ENCODE assay signal across 15 cellular contexts in the genomic region with DNA sequence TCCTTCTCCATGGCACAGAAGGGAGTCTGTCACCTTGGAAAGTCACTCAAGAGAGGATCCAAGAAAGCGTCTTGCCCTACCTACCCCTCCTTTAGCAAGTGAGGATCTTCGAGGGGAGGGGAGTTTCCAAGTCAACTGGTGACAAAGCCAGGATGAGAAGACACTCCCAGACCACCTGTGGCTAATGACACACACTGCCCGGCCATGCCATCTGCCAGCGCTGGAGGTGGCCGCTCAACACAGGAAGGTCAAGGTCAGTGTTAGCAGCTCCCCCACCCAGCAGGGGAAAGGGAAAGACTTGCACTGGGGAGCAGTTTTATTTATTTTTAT. TPM values are rescaled to one million over a fixed set of nuclear protein-coding genes. Genes with fewer than 3 reads are reported as not detected.
A peak's percentile ranks its signal among the peaks of the same experiment; 100 is the strongest.
DNase-seq lines count a peak whose midpoint lies in the region; ATAC-seq and TF ChIP-seq lines count a peak whose summit lies in the region.
"Had no signal": no experiment of that assay in that cellular context is flagged by ENCODE, and none has a peak within 500 bp of the region (broad histone marks: within the 10 kb centered on the region; RNA-seq: fewer than 3 reads in every experiment).

No MANE protein-coding gene starts in this region.

- H3K4me3 ChIP-seq in gastroesophageal sphincter (no peak overlapping the region), testis (no peak overlapping the region)

- H3K27me3 Mint-ChIP-seq in activated CD8-positive, alpha-beta T cell treated with anti-CD3 and anti-CD28 coated beads, Interleukin-2, amount 10 ng/mL, durations not matched to agents 7 days and 5 days (ENCODE audit: low read depth) = no peaks in the 10 kb centered on the region
- no peaks in the 10 kb centered on the region for H3K27me3 Mint-ChIP-seq in activated CD8-positive, alpha-beta T cell treated with anti-CD3 and anti-CD28 coated beads for 36 hours
- H3K27me3 Mint-ChIP-seq in T-cell = no peaks in the 10 kb centered on the region
- H3K27me3 Mint-ChIP-seq: activated B cell treated with CpG ODN at 0.5 μM for 24 hours had no signal

- H3K36me3 ChIP-seq in gastroesophageal sphincter (no peaks in the 10 kb centered on the region), testis (ENCODE audit: low read depth, missing control alignments) (no peaks in the 10 kb centered on the region)
- H3K36me3 ChIP-seq: thoracic aorta had no signal

- TF ChIP-seq POLR2A in gastroesophageal sphincter (IDR thresholded peaks at IDR 0.05) = no peak
- TF ChIP-seq POLR2A in testis (IDR thresholded peaks at IDR 0.05) = no peak

- no peaks in the 10 kb centered on the region for H3K27me3 ChIP-seq in gastroesophageal sphincter
- no peaks in the 10 kb centered on the region for H3K27me3 ChIP-seq in testis

- no peak for ATAC-seq in activated CD8-positive, alpha-beta T cell treated with anti-CD3 and anti-CD28 coated beads, Interleukin-2, amount 10 ng/mL, durations not matched to agents 7 days and 5 days
- no peak for ATAC-seq in activated CD8-positive, alpha-beta T cell treated with anti-CD3 and anti-CD28 coated beads for 36 hours
- ATAC-seq in T-cell (replicated peaks in 1 of 4) (no peak), gastroesophageal sphincter (no peak)

- H3K4me1 ChIP-seq in gastroesophageal sphincter (peaks cover 43 to 99% (median 68%) of the 10 kb centered on the region in 3 donors), testis (peaks cover 41% of the 10 kb centered on the region)

- no peak overlapping the region for H3K4me3 Mint-ChIP-seq in activated CD8-positive, alpha-beta T cell treated with anti-CD3 and anti-CD28 coated beads, Interleukin-2, amount 10 ng/mL, durations not matched to agents 7 days and 5 days
- H3K4me3 Mint-ChIP-seq in activated CD8-positive, alpha-beta T cell treated with anti-CD3 and anti-CD28 coated beads for 36 hours = no peak overlapping the region
- peak overlapping the region in 2 of 3 donors; percentile 39 to 54 for H3K4me3 Mint-ChIP-seq in T-cell
- H3K4me3 Mint-ChIP-seq: activated B cell treated with CpG ODN at 0.5 μM for 24 hours had no signal

- no peak for DNase-seq in activated CD8-positive, alpha-beta T cell treated with anti-CD3 and anti-CD28 coated beads, Interleukin-2, amount 10 ng/mL, durations not matched to agents 7 days and 5 days
- DNase-seq in activated CD8-positive, alpha-beta T cell treated with anti-CD3 and anti-CD28 coated beads for 36 hours = no peak
- DNase-seq in T-cell (no peak), substantia nigra (lab: John Stamatoyannopoulos, UW) (peak in 2 of 49 donors; percentile 58 to 75), DMS79 (lab: John Stamatoyannopoulos, UW) (no peak), testis (no peak), occipital lobe (lab: John Stamatoyannopoulos, UW) (no peak)
- DNase-seq: activated B cell treated with CpG ODN at 0.5 μM for 24 hours, GF-D8, kidney glomerular epithelial cell, MM.1S, NCI-H345, SHP77 treated with DMSO at 0.1 percent for 48 hours had no signal

- H3K27ac Mint-ChIP-seq in activated CD8-positive, alpha-beta T cell treated with anti-CD3 and anti-CD28 coated beads, Interleukin-2, amount 10 ng/mL, durations not matched to agents 7 days and 5 days = peak overlapping the region; percentile 14
- no peak overlapping the region for H3K27ac Mint-ChIP-seq in activated CD8-positive, alpha-beta T cell treated with anti-CD3 and anti-CD28 coated beads for 36 hours
- peak overlapping the region; percentile 52 to 75 for H3K27ac Mint-ChIP-seq in T-cell
- H3K27ac Mint-ChIP-seq: activated B cell treated with CpG ODN at 0.5 μM for 24 hours had no signal

- H3K9me3 ChIP-seq in gastroesophageal sphincter (no peaks in the 10 kb centered on the region), testis (no peaks in the 10 kb centered on the region)
- H3K9me3 ChIP-seq: thoracic aorta had no signal

- CTCF ChIA-PET in activated CD8-positive, alpha-beta T cell treated with anti-CD3 and anti-CD28 coated beads, Interleukin-2, amount 10 ng/mL, durations not matched to agents 7 days and 5 days (lab: Charles Lee) = no interaction called here
- CTCF ChIA-PET in activated CD8-positive, alpha-beta T cell treated with anti-CD3 and anti-CD28 coated beads for 36 hours (lab: Charles Lee) = no interaction called here
- CTCF ChIA-PET in T-cell (lab: Charles Lee) = interaction anchor here in 1 of 2 donors (0.6 to 0.7 kb wide), 2 partner anchors 30 to 282 kb away, joined by 3 read pairs; no protein-coding TSS in a partner anchor

- intact Hi-C loops in activated CD8-positive, alpha-beta T cell treated with anti-CD3 and anti-CD28 coated beads for 36 hours (cut with micrococcal nuclease) = no loop called here
- intact Hi-C loops in testis (cut with DNase I; ENCODE audit: low total_unique reads) = no loop called here

- POLR2A ChIA-PET in activated CD8-positive, alpha-beta T cell treated with anti-CD3 and anti-CD28 coated beads, Interleukin-2, amount 10 ng/mL, durations not matched to agents 7 days and 5 days (lab: Charles Lee) = no interaction called here
- POLR2A ChIA-PET in activated CD8-positive, alpha-beta T cell treated with anti-CD3 and anti-CD28 coated beads for 36 hours (lab: Charles Lee) = no interaction called here
- POLR2A ChIA-PET in T-cell (lab: Charles Lee) = no interaction called here

- H3K27ac ChIP-seq in gastroesophageal sphincter (peak overlapping the region; percentile 81 to 95 (median 94)), substantia nigra (ENCODE audit: low read depth, low read length, poor library complexity, severe bottlenecking) (peak overlapping the region; percentile 26), testis (peak overlapping the region in 1 of 2 donors; percentile 36)

- TF ChIP-seq EP300 in gastroesophageal sphincter (IDR thresholded peaks at IDR 0.05) = no peak

- 33 to 73% methylated on average over 1 to 3 of the region's 5 CpGs for WGBS in gastroesophageal sphincter (ENCODE audit: low coverage in 1 of 2), 2 donors
- WGBS in testis, 2 donors = 51 to 78% methylated on average over 5 of the region's 5 CpGs

- peaks cover 36% of the 10 kb centered on the region for H3K4me1 Mint-ChIP-seq in activated CD8-positive, alpha-beta T cell treated with anti-CD3 and anti-CD28 coated beads, Interleukin-2, amount 10 ng/mL, durations not matched to agents 7 days and 5 days (ENCODE audit: low read depth)
- peaks cover 35% of the 10 kb centered on the region for H3K4me1 Mint-ChIP-seq in activated CD8-positive, alpha-beta T cell treated with anti-CD3 and anti-CD28 coated beads for 36 hours (ENCODE audit: low read depth)
- H3K4me1 Mint-ChIP-seq in T-cell = peaks cover 58 to 76% (median 65%) of the 10 kb centered on the region in 3 donors

- no peaks in the 10 kb centered on the region for H3K9me3 Mint-ChIP-seq in activated CD8-positive, alpha-beta T cell treated with anti-CD3 and anti-CD28 coated beads, Interleukin-2, amount 10 ng/mL, durations not matched to agents 7 days and 5 days (ENCODE audit: insufficient read depth)
- no peaks in the 10 kb centered on the region for H3K9me3 Mint-ChIP-seq in activated CD8-positive, alpha-beta T cell treated with anti-CD3 and anti-CD28 coated beads for 36 hours
- H3K9me3 Mint-ChIP-seq in T-cell = no peaks in the 10 kb centered on the region
- H3K9me3 Mint-ChIP-seq: activated B cell treated with CpG ODN at 0.5 μM for 24 hours had no signal

- TF ChIP-seq CTCF in activated CD8-positive, alpha-beta T cell treated with anti-CD3 and anti-CD28 coated beads for 36 hours (IDR thresholded peaks at IDR 0.05) = no peak
- no peak for TF ChIP-seq CTCF in gastroesophageal sphincter (IDR thresholded peaks at IDR 0.05)
- TF ChIP-seq CTCF in testis (IDR thresholded peaks at IDR 0.05) = no peak

- peaks cover 26% of the 10 kb centered on the region for H3K36me3 Mint-ChIP-seq in activated CD8-positive, alpha-beta T cell treated with anti-CD3 and anti-CD28 coated beads, Interleukin-2, amount 10 ng/mL, durations not matched to agents 7 days and 5 days (ENCODE audit: low read depth)
- H3K36me3 Mint-ChIP-seq in activated CD8-positive, alpha-beta T cell treated with anti-CD3 and anti-CD28 coated beads for 36 hours (ENCODE audit: low read depth) = peaks cover 21% of the 10 kb centered on the region
- peaks cover 35% of the 10 kb centered on the region for H3K36me3 Mint-ChIP-seq in T-cell

RNA-seq across cellular contexts. Expression of gene ELK3, which starts 41.3 kb away (rescaled TPM):
- total RNA-seq in activated CD8-positive, alpha-beta T cell treated with anti-CD3 and anti-CD28 coated beads, Interleukin-2, amount 10 ng/mL, durations not matched to agents 7 days and 5 days = 10 to 100 TPM; 17.6 to 18.1 TPM
- total RNA-seq in activated CD8-positive, alpha-beta T cell treated with anti-CD3 and anti-CD28 coated beads for 36 hours = 1 to 10 TPM; 7.7 TPM
- total RNA-seq in T-cell (10 to 100 TPM; 33.8 to 62.7 (median 55.5) TPM), gastroesophageal sphincter (10 to 100 TPM; 10.1 to 25.3 (median 23.4) TPM), testis (10 to 100 TPM; 11.3 to 15.4 TPM), occipital lobe (1.9 TPM)
- polyA plus RNA-seq in testis (ENCODE audit: insufficient read depth, low read depth, low replicate concordance) = 17.1 TPM

Comparison
In these comparisons a context has a peak if more than half of its experiments do, and no peak if none do; other contexts are left out.
1. H3K4me3 Mint-ChIP-seq: peak in T-cell (2 of 3); none in activated CD8-positive, alpha-beta T cell treated with anti-CD3 and anti-CD28 coated beads, Interleukin-2, amount 10 ng/mL, durations not matched to agents 7 days and 5 days (single experiment) and activated CD8-positive, alpha-beta T cell treated with anti-CD3 and anti-CD28 coated beads for 36 hours (single experiment).